9 cellular contexts compared by ENCODE assay signal in the genomic region with DNA sequence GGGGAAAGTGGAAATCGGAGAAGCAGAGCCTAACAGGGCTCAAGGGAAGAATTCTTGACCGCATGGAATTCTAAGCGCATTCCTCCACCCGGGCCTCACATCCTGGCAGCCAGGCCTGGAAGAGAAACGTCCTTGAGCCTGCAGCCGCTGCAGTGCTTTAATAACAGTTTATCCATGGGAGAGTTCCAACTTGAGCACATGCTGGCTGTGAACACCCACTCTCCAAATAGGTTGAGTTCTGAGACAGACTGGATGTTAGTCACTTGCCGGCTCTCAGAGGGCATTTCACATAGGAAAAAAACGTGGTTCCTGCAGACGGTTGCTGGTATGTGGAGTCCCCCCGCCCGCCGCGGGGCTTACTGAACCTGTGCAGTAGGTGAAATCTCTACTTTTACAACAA.
DNase-seq lines count a peak whose midpoint lies in the region; ATAC-seq and TF ChIP-seq lines count a peak whose summit lies in the region.
"Had no signal": no experiment of that assay in that cellular context is flagged by ENCODE, and none has a peak within 500 bp of the region (broad histone marks: within the 10 kb centered on the region; RNA-seq: fewer than 3 reads in every experiment).

No MANE protein-coding gene starts in this region.

- no peak overlapping the region for H3K9ac ChIP-seq in trophoblast cell (ENCODE audit: low read length)

- no peaks in the 10 kb centered on the region for H3K9me3 Mint-ChIP-seq in natural killer cell
- H3K9me3 Mint-ChIP-seq: activated naive CD4-positive, alpha-beta T cell treated with anti-CD3 and anti-CD28 coated beads, Interleukin-2, amount 50 U/mL, for 24 hours had no signal

- H4K12ac ChIP-seq in trophoblast cell (ENCODE audit: low read depth, low read length) = no peak overlapping the region

- H2AFZ ChIP-seq in trophoblast cell (ENCODE audit: insufficient read depth, low read length, poor library complexity) = no peak overlapping the region

- POLR2A ChIA-PET in HEK293T (lab: Yijun Ruan, JAX) = interaction anchor here (1.1 kb wide), 1 partner anchor 9 kb away, joined by 3 read pairs; no protein-coding TSS in a partner anchor

- TF ChIP-seq CTCF in RWPE2 (IDR thresholded peaks at IDR 0.05; ENCODE audit: poor library complexity, severe bottlenecking) (no peak), natural killer cell (IDR thresholded peaks at IDR 0.05) (no peak)

- H4K8ac ChIP-seq in trophoblast cell (ENCODE audit: low read depth, low read length) = no peak overlapping the region

- no peak overlapping the region for H4K91ac ChIP-seq in trophoblast cell (ENCODE audit: low read depth, low read length)

- H3K4me3 Mint-ChIP-seq in natural killer cell = no peak overlapping the region
- H3K4me3 Mint-ChIP-seq: activated naive CD4-positive, alpha-beta T cell treated with anti-CD3 and anti-CD28 coated beads, Interleukin-2, amount 50 U/mL, for 24 hours had no signal

- CTCF ChIA-PET in HEK293T (lab: Yijun Ruan, JAX) = interaction anchor here (0.7 to 3.0 kb wide), 4 partner anchors 22 to 493 kb away, joined by 3 to 55 read pairs (median 10); partner anchors contain the start of gene IL6

- H3K36me3 Mint-ChIP-seq in natural killer cell = no peaks in the 10 kb centered on the region
- H3K36me3 Mint-ChIP-seq: activated naive CD4-positive, alpha-beta T cell treated with anti-CD3 and anti-CD28 coated beads, Interleukin-2, amount 50 U/mL, for 24 hours had no signal

- H2BK5ac ChIP-seq in trophoblast cell (ENCODE audit: low read depth, low read length, poor library complexity) = no peak overlapping the region

- H3K14ac ChIP-seq in trophoblast cell (ENCODE audit: low read length) = no peak overlapping the region

- no peaks in the 10 kb centered on the region for H3K27me3 ChIP-seq in RWPE2 (ENCODE audit: insufficient read depth, poor library complexity, severe bottlenecking)
- H3K27me3 ChIP-seq in trophoblast cell (ENCODE audit: insufficient read depth, low read length) = no peaks in the 10 kb centered on the region

- H3K9me3 ChIP-seq in RWPE2 (ENCODE audit: severe bottlenecking) = no peaks in the 10 kb centered on the region
- H3K9me3 ChIP-seq in trophoblast cell (ENCODE audit: insufficient read depth, low read depth, low read length) = no peaks in the 10 kb centered on the region

- peaks cover 16 to 34% of the 10 kb centered on the region in 2 donors for H3K27me3 Mint-ChIP-seq in natural killer cell (ENCODE audit: low read depth in 2 of 2)
- H3K27me3 Mint-ChIP-seq: activated naive CD4-positive, alpha-beta T cell treated with anti-CD3 and anti-CD28 coated beads, Interleukin-2, amount 50 U/mL, for 24 hours had no signal

- H3K18ac ChIP-seq in trophoblast cell (ENCODE audit: low read length) = no peak overlapping the region

- no CpG with 5 or more reads among the region's 13 CpGs for WGBS in trophoblast cell (ENCODE audit: extremely low coverage, insufficient coverage, insufficient read length)

- no peak overlapping the region for H3K4me2 ChIP-seq in trophoblast cell (ENCODE audit: low read length)

- no peak overlapping the region for H3K27ac Mint-ChIP-seq in natural killer cell
- H3K27ac Mint-ChIP-seq: activated naive CD4-positive, alpha-beta T cell treated with anti-CD3 and anti-CD28 coated beads, Interleukin-2, amount 50 U/mL, for 24 hours had no signal

- H3K36me3 ChIP-seq in RWPE2 (ENCODE audit: low read depth) = no peaks in the 10 kb centered on the region
- no peaks in the 10 kb centered on the region for H3K36me3 ChIP-seq in trophoblast cell (ENCODE audit: control insufficient read depth in 1 of 2, insufficient read depth in 2 of 2, low read length in 2 of 2)

- peak overlapping the region; percentile 96 for H3K27ac ChIP-seq in RWPE2 (ENCODE audit: poor library complexity, severe bottlenecking)
- peak overlapping the region; percentile 93 for H3K27ac ChIP-seq in trophoblast cell (ENCODE audit: low read depth, low read length)

- peaks cover 12% of the 10 kb centered on the region for H3K79me1 ChIP-seq in trophoblast cell (ENCODE audit: low read length)

- H2BK12ac ChIP-seq in trophoblast cell (ENCODE audit: low read length) = no peak overlapping the region

- no peak overlapping the region for H2BK120ac ChIP-seq in trophoblast cell (ENCODE audit: insufficient read depth, low read length, poor library complexity)

- H3K79me2 ChIP-seq in trophoblast cell (ENCODE audit: control insufficient read depth, insufficient read depth, low read length, poor library complexity) = no peaks in the 10 kb centered on the region

- peak; percentile 77 for ATAC-seq in RWPE2 (ENCODE audit: low read depth)
- ATAC-seq in natural killer cell = no peak

- no peak overlapping the region for H2AK5ac ChIP-seq in trophoblast cell (ENCODE audit: low read length)

- intact Hi-C loops in natural killer cell (cut with micrococcal nuclease) = loop anchor here (2.0 kb wide), 2 partner anchors 165 to 221 kb away; partner anchors contain the start of gene IL6

- H3K4ac ChIP-seq in trophoblast cell (ENCODE audit: low read depth, low read length) = no peak overlapping the region

- DNase-seq in Daoy (ENCODE audit: low read depth) (peak; percentile 100), RWPE2 (ENCODE audit: low spot score) (peak; percentile 88), glomerular endothelial cell (ENCODE audit: extremely low read depth, low read depth, low spot score) (peak; percentile 92), trophoblast cell (peak; percentile 96), natural killer cell (no peak), HEK293T (ENCODE audit: extremely low spot score) (no peak), SKM-1 treated with dmso at 0.1 percent for 144 hours (lab: John Stamatoyannopoulos, UW; ENCODE audit: unreplicated experiment) (no peak)
- no peak for DNase-seq in stimulated activated CD4-positive, alpha-beta T cell treated with anti-CD3 and anti-CD28 coated beads, Interleukin-15, amount 100 ng/mL, for 24 hours

- peaks cover 6 to 9% of the 10 kb centered on the region in 2 donors for H3K4me1 Mint-ChIP-seq in natural killer cell

- H3K4me3 ChIP-seq in RWPE2 (ENCODE audit: severe bottlenecking) = no peak overlapping the region
- H3K4me3 ChIP-seq in trophoblast cell (ENCODE audit: low read depth, low read length) = no peak overlapping the region

- H3K23ac ChIP-seq in trophoblast cell (ENCODE audit: low read length) = no peak overlapping the region

- peaks cover 53% of the 10 kb centered on the region for H3K4me1 ChIP-seq in RWPE2 (ENCODE audit: insufficient read depth, poor library complexity, severe bottlenecking)
- peaks cover 25 to 40% of the 10 kb centered on the region in 2 experiments for H3K4me1 ChIP-seq in trophoblast cell (ENCODE audit: control insufficient read depth in 1 of 2, insufficient read depth in 2 of 2, low read length in 2 of 2)

TF ChIP-seq in HEK293T, 16 proteins besides CTCF, POLR2A, EP300 and RAD21:
- TF ChIP-seq NFRKB (IDR thresholded peaks at IDR 0.05) = no peak
- no peak for TF ChIP-seq SP1 (IDR thresholded peaks at IDR 0.05)

Comparison
In these comparisons a context has a peak if more than half of its experiments do, and no peak if none do; other contexts are left out.
1. DNase-seq: peak in Daoy (single experiment), RWPE2 (single experiment), glomerular endothelial cell (single experiment) and trophoblast cell (2 of 2); none in natural killer cell (single experiment), HEK293T (single experiment), stimulated activated CD4-positive, alpha-beta T cell treated with anti-CD3 and anti-CD28 coated beads, Interleukin-15, amount 100 ng/mL, for 24 hours (single experiment) and SKM-1 treated with dmso at 0.1 percent for 144 hours (single experiment).